ENCODE assay signal across 8 cellular contexts in genomic region chr1:147599362-147600118, GRCh38. TPM values are rescaled to one million over a fixed set of nuclear protein-coding genes. Genes with fewer than 3 reads are reported as not detected.
A peak's percentile ranks its signal among the peaks of the same experiment; 100 is the strongest.
DNase-seq lines count a peak whose midpoint lies in the region; ATAC-seq, FAIRE-seq and TF ChIP-seq lines count a peak whose summit lies in the region.

No MANE protein-coding gene starts in this region.

- peak; percentile 98 for DNase-seq in Ammon's horn (ENCODE audit: low spot score)
- DNase-seq in NCI-H526 treated with DMSO at 0.1 percent for 48 hours (lab: John Stamatoyannopoulos, UW) = peak; percentile 100
- DNase-seq in activated CD4-positive, alpha-beta T cell treated with anti-CD3 and anti-CD28 coated beads, Interleukin-2, amount 50 U/mL, for 1 hour = peak; percentile 98
- peak; percentile 89 for DNase-seq in dedifferentiated amniotic fluid mesenchymal stem cell (ENCODE audit: extremely low spot score)
- peak; percentile 81 for DNase-seq in HepG2 (ENCODE audit: low spot score)
- peak; percentile 97 for DNase-seq in stimulated activated CD4-positive, alpha-beta T cell treated with anti-CD3 and anti-CD28 coated beads, Interleukin-2, amount 100 ng/mL, for 4 hours (ENCODE audit: low read depth)

- 4% methylated on average over 12 of the region's 80 CpGs for WGBS in HepG2 (ENCODE audit: low lambda C conversion rate)

- no TSS peak for BruUV-seq in HepG2 (replicated peaks; lab: Mats Ljungman, UMichigan)

- H4K20me1 ChIP-seq in HepG2 (ENCODE audit: insufficient read depth, low read length) = no peaks in the 10 kb centered on the region

- peaks cover 0 to 10% of the 10 kb centered on the region in 2 experiments; a peak in 1 of 5 replicates for H3K27me3 ChIP-seq in HepG2 (ENCODE audit: control insufficient read depth in 1 of 2, insufficient read depth in 2 of 2, low read length in 2 of 2)

- no peaks in the 10 kb centered on the region for H3K9me3 ChIP-seq in HepG2 (ENCODE audit: low read length)

- no peak overlapping the region for H2AFZ ChIP-seq in HepG2 (ENCODE audit: low read length)

- ATAC-seq in GM19372 (IDR thresholded peaks at IDR 0.05; ENCODE audit: low read depth, unreplicated experiment) (peak; percentile 72), HG03520 (IDR thresholded peaks at IDR 0.05; ENCODE audit: unreplicated experiment) (peak; percentile 73), HepG2 (peak; percentile 94)

- CTCF ChIA-PET in HepG2 (lab: Yijun Ruan, JAX; ENCODE audit: low intra/inter-chr PET ratio, low total read pairs) = interaction anchor here (1.1 to 2.4 kb wide), 3 partner anchors 28 to 42 kb away, joined by 3 to 15 read pairs (median 5); no protein-coding TSS in a partner anchor

- peak overlapping the region; percentile 74 for H3K27ac ChIP-seq in HepG2 (ENCODE audit: extremely low read length, insufficient read depth, low read length)

- peak overlapping the region; percentile 70 for H3K9ac ChIP-seq in HepG2 (ENCODE audit: insufficient read depth, low read depth, low read length)

- POLR2A ChIA-PET in HepG2 (lab: Yijun Ruan, JAX) = interaction anchor here (0.7 to 3.7 kb wide), 11 partner anchors 12 to 84 kb away, joined by 3 to 27 read pairs (median 5); partner anchors contain the start of genes ACP6 and BCL9

- H3K36me3 ChIP-seq in HepG2 (replicated peaks in 1 of 2; ENCODE audit: control insufficient read depth in 1 of 2, insufficient read depth in 2 of 2, low read length in 2 of 2) = no peaks in the 10 kb centered on the region

- TF ChIP-seq RAD21 in HepG2 (CRISPR knock-in tag; IDR thresholded peaks at IDR 0.05) = no peak

- H3K4me1 ChIP-seq in HepG2 (ENCODE audit: insufficient read depth, low read length) = peaks cover 34% of the 10 kb centered on the region

- H3K4me2 ChIP-seq in HepG2 (ENCODE audit: low read depth, low read length) = peak overlapping the region; percentile 85

- no peak for FAIRE-seq in HepG2 (lab: Jason Lieb, UNC)

- peak; percentile 66 to 88; a peak in 3 of 4 replicates for TF ChIP-seq POLR2A in HepG2 (IDR thresholded peaks at IDR 0.05; ENCODE audit: insufficient read depth in 1 of 2, low read depth in 2 of 2, low read length in 2 of 2)

- in situ Hi-C loops in HepG2 (cut with HindIII; ENCODE audit: extremely low pct_ligation_motif_present, low pct_unique_long_range_greater_than_20kb) = loop anchor here (5.0 kb wide), 1 partner anchor 42 kb away; no protein-coding TSS in a partner anchor

- no peak for TF ChIP-seq CTCF in HepG2 (CRISPR knock-in tag; IDR thresholded peaks at IDR 0.05)

- TF ChIP-seq EP300 in HepG2 (IDR thresholded peaks at IDR 0.05; ENCODE audit: low read depth in 2 of 2, low read length in 2 of 2) = no peak
- TF ChIP-seq EP300 in HepG2 (CRISPR knock-in tag; IDR thresholded peaks at IDR 0.05; ENCODE audit: borderline replicate concordance) = no peak

- intact Hi-C loops in HepG2 (cut with micrococcal nuclease; ENCODE audit: unreplicated experiment) = loop anchor here (1.0 kb wide), 3 partner anchors 12 to 41 kb away; no protein-coding TSS in a partner anchor

- H3K4me3 ChIP-seq in HepG2 (replicated peaks in 1 of 3; ENCODE audit: insufficient read depth in 1 of 3, low read depth in 2 of 3, low read length in 3 of 3) = peak overlapping the region; percentile 65 to 91 (median 81)

- H3K79me2 ChIP-seq in HepG2 (ENCODE audit: insufficient read depth, low read length) = peaks cover 22% of the 10 kb centered on the region

TF ChIP-seq in HepG2, 621 proteins besides CTCF, POLR2A, EP300 and RAD21 (continues in another document):
- TF ChIP-seq XRCC5 (optimal IDR thresholded peaks at IDR 0.05; ENCODE audit: low read length) (no peak), SNAPC5 (CRISPR knock-in tag; IDR thresholded peaks at IDR 0.05; ENCODE audit: borderline replicate concordance) (no peak), TCF7 (IDR thresholded peaks at IDR 0.05; ENCODE audit: low read depth) (no peak), POLR2AphosphoS2 (IDR thresholded peaks at IDR 0.05; ENCODE audit: low read depth, low read length) (no peak), MEF2D (CRISPR knock-in tag; IDR thresholded peaks at IDR 0.05) (no peak), ZNF691 (CRISPR knock-in tag; IDR thresholded peaks at IDR 0.05; ENCODE audit: borderline replicate concordance, low read depth) (no peak), NFKBIZ (CRISPR knock-in tag; IDR thresholded peaks at IDR 0.05) (no peak), POGZ (CRISPR knock-in tag; IDR thresholded peaks at IDR 0.05) (no peak; the same call in 1 of the 2 replicates), KLF12 (CRISPR knock-in tag; IDR thresholded peaks at IDR 0.05; ENCODE audit: borderline replicate concordance) (0 out of 2 replicates have a peak, but pooled peaks have one; percentile 6), ZNF749 (CRISPR knock-in tag; IDR thresholded peaks at IDR 0.05; ENCODE audit: borderline replicate concordance) (0 out of 2 replicates have a peak, but pooled peaks have one; percentile 28), FOXP4 (CRISPR knock-in tag; IDR thresholded peaks at IDR 0.05) (0 out of 2 replicates have a peak, but pooled peaks have one; percentile 38), SMARCE1 (IDR thresholded peaks at IDR 0.05; ENCODE audit: borderline replicate concordance) (no peak), SKIL (CRISPR knock-in tag; IDR thresholded peaks at IDR 0.05; ENCODE audit: borderline replicate concordance) (no peak), SALL1 (CRISPR knock-in tag; IDR thresholded peaks at IDR 0.05) (peak; percentile 24; the same call in 1 of the 2 replicates), ZNF816 (CRISPR knock-in tag; IDR thresholded peaks at IDR 0.05; ENCODE audit: borderline replicate concordance) (no peak), GTF2F1 (IDR thresholded peaks at IDR 0.05; ENCODE audit: low read length) (no peak), SAP130 (CRISPR knock-in tag; IDR thresholded peaks at IDR 0.05; ENCODE audit: low read depth) (no peak)

RNA-seq across cellular contexts. Expression of gene BCL9, which starts 58.2 kb away (rescaled TPM):
- 3.1 and 4.6 TPM in 2 replicates for total RNA-seq in HepG2 (2016; rRNA removed; fragmentation: Illumina TruSeq; extraction: Trizol)
- total RNA-seq in HepG2 (2016; cell fraction: cytosol; rRNA removed; fragmentation: Illumina TruSeq; extraction: Trizol; ENCODE audit: low read depth) = 1.0 and 2.3 TPM in 2 replicates
- total RNA-seq in HepG2 (2016; cell fraction: insoluble cytoplasmic fraction; rRNA removed; fragmentation: Illumina TruSeq; extraction: Trizol) = 3.6 and 3.8 TPM in 2 replicates
- 3.3 and 3.4 TPM in 2 replicates for total RNA-seq in HepG2 (2016; cell fraction: membrane; rRNA removed; fragmentation: Illumina TruSeq; extraction: Trizol)
- total RNA-seq in HepG2 (2016; cell fraction: nucleus; rRNA removed; fragmentation: Illumina TruSeq; extraction: Trizol) = 4.0 and 4.8 TPM in 2 replicates
- 2.9 and 3.6 TPM in 2 replicates for polyA plus RNA-seq in HepG2 (2011; rRNA removed)
- 2.6 and 3.1 TPM in 2 replicates for polyA plus RNA-seq in HepG2 (2011; cell fraction: cytosol; rRNA removed)
- 4.5 and 4.7 TPM in 2 replicates for polyA plus RNA-seq in HepG2 (2011; cell fraction: nucleus; rRNA removed)
- polyA plus RNA-seq in HepG2 (2012) = 4.8 and 5.5 TPM in 2 replicates
- 0.62 and 0.75 TPM in 2 replicates for polyA plus RNA-seq in HepG2 (2016; cell fraction: cytosol; fragmentation: Illumina TruSeq; extraction: Trizol; ENCODE audit: low read depth)
- 5.5 and 7.0 TPM in 2 replicates for polyA plus RNA-seq in HepG2 (2016; cell fraction: insoluble cytoplasmic fraction; fragmentation: Illumina TruSeq; extraction: Trizol; ENCODE audit: low read depth)
- polyA plus RNA-seq in HepG2 (2016; cell fraction: membrane; fragmentation: Illumina TruSeq; extraction: Trizol; ENCODE audit: low read depth) = 2.7 and 2.8 TPM in 2 replicates
- polyA plus RNA-seq in HepG2 (2016; cell fraction: nucleus; fragmentation: Illumina TruSeq; extraction: Trizol; ENCODE audit: insufficient read depth, low read depth) = 7.1 and 10.3 TPM in 2 replicates
- 3.3 and 4.9 TPM in 2 replicates for polyA minus RNA-seq in HepG2 (2011; rRNA and poly(A)+ RNA removed; ENCODE audit: low replicate concordance)
- 3.7 and 3.9 TPM in 2 replicates for polyA minus RNA-seq in HepG2 (2011; cell fraction: cytosol; rRNA and poly(A)+ RNA removed)
- 5.7 and 7.3 TPM in 2 replicates for polyA minus RNA-seq in HepG2 (2011; cell fraction: nucleus; rRNA and poly(A)+ RNA removed)

Comparison
In these comparisons a context has a peak if more than half of its experiments do, and no peak if none do; other contexts are left out.
1. Peak in every context shown above with its lines: DNase-seq, ATAC-seq, H3K4me3 ChIP-seq and H3K27ac ChIP-seq.